ENCODE assay signal across 17 cellular contexts in genomic region chr3:180295811-180296210, GRCh38.
"Had no signal": no experiment of that assay in that cellular context is flagged by ENCODE, and none has a peak within 500 bp of the region (broad histone marks: within the 10 kb centered on the region; RNA-seq: fewer than 3 reads in every experiment).

No MANE protein-coding gene starts in this region.

- H3K4me3 ChIP-seq: esophagus muscularis mucosa, upper lobe of right lung had no signal

- H3K9me3 ChIP-seq: esophagus muscularis mucosa, upper lobe of right lung had no signal

- H3K4me1 ChIP-seq: esophagus muscularis mucosa, upper lobe of right lung had no signal

- H3K36me3 ChIP-seq: brain microvascular endothelial cell, esophagus muscularis mucosa, upper lobe of right lung had no signal

- ATAC-seq: activated CD8-positive, alpha-beta memory T cell treated with anti-CD3 and anti-CD28 coated beads, Interleukin-2, amount 10 ng/mL, durations not matched to agents 7 days and 5 days; left ventricle myocardium superior; stimulated activated naive CD8-positive, alpha-beta T cell treated with anti-CD3 and anti-CD28 coated beads, Interleukin-15, Interleukin-2, amounts not matched to agents 100 U/mL and 50 U/mL, for 24 hours; upper lobe of right lung had no signal

- H3K9me3 Mint-ChIP-seq: activated T-cell treated with anti-CD3 and anti-CD28 coated beads, Interleukin-2, amount 50 U/mL, for 24 hours had no signal

- H3K27me3 Mint-ChIP-seq: activated CD8-positive, alpha-beta memory T cell treated with anti-CD3 and anti-CD28 coated beads, Interleukin-2, amount 10 ng/mL, durations not matched to agents 7 days and 5 days; activated naive CD8-positive, alpha-beta T cell; activated T-cell treated with anti-CD3 and anti-CD28 coated beads, Interleukin-2, amount 50 U/mL, for 24 hours had no signal

- H3K27ac Mint-ChIP-seq: activated CD8-positive, alpha-beta memory T cell treated with anti-CD3 and anti-CD28 coated beads, Interleukin-2, amount 10 ng/mL, durations not matched to agents 7 days and 5 days; activated naive CD8-positive, alpha-beta T cell; activated T-cell treated with anti-CD3 and anti-CD28 coated beads, Interleukin-2, amount 50 U/mL, for 24 hours had no signal

- H3K4me3 Mint-ChIP-seq: activated CD8-positive, alpha-beta memory T cell treated with anti-CD3 and anti-CD28 coated beads, Interleukin-2, amount 10 ng/mL, durations not matched to agents 7 days and 5 days; activated naive CD8-positive, alpha-beta T cell; activated T-cell treated with anti-CD3 and anti-CD28 coated beads, Interleukin-2, amount 50 U/mL, for 24 hours had no signal

- H3K36me3 Mint-ChIP-seq: activated CD8-positive, alpha-beta memory T cell treated with anti-CD3 and anti-CD28 coated beads, Interleukin-2, amount 10 ng/mL, durations not matched to agents 7 days and 5 days; activated naive CD8-positive, alpha-beta T cell had no signal

- DNase-seq: activated CD4-positive, alpha-beta T cell treated with anti-CD3 and anti-CD28 coated beads, Interleukin-2, amount 50 U/mL, for 48 hours; activated CD4-positive, CD25-positive, alpha-beta regulatory T cell treated with anti-CD3 and anti-CD28 coated beads, Interleukin-2, amount 50 U/mL, for 72 hours; activated CD8-positive, alpha-beta memory T cell treated with anti-CD3 and anti-CD28 coated beads, Interleukin-2, amount 10 ng/mL, durations not matched to agents 7 days and 5 days; activated effector memory CD4-positive, alpha-beta T cell treated with Interleukin-2 at 50 U/mL for 16 hours; activated T-cell treated with anti-CD3 and anti-CD28 coated beads, Interleukin-2, amount 50 U/mL, for 24 hours; amygdala; brain microvascular endothelial cell; cerebellar nuclear complex; head of caudate nucleus; left ventricle myocardium superior; stimulated activated CD4-positive, alpha-beta T cell treated with anti-CD3 and anti-CD28 coated beads, Interleukin-4, amount 100 ng/mL, for 1 hour; stimulated activated CD8-positive, alpha-beta memory T cell treated with anti-CD3 and anti-CD28 coated beads, Interleukin-4, amount 100 ng/mL, for 48 hours; stimulated activated naive CD8-positive, alpha-beta T cell treated with anti-CD3 and anti-CD28 coated beads, Interleukin-15, Interleukin-2, amounts not matched to agents 100 U/mL and 50 U/mL, for 24 hours; upper lobe of right lung had no signal

- H3K27ac ChIP-seq: brain microvascular endothelial cell, esophagus muscularis mucosa, upper lobe of right lung had no signal

- H3K27me3 ChIP-seq: brain microvascular endothelial cell, esophagus muscularis mucosa, upper lobe of right lung had no signal

- FAIRE-seq: islet of Langerhans had no signal
